1 cellular context compared by ENCODE assay signal in genomic region chr10:154348-154747, GRCh38.
TF ChIP-seq lines count a peak whose summit lies in the region.

No MANE protein-coding gene starts in this region.

TF ChIP-seq in HepG2, 621 proteins besides CTCF, POLR2A, EP300 and RAD21:
- no peak for TF ChIP-seq PAX8 (CRISPR knock-in tag; IDR thresholded peaks at IDR 0.05; ENCODE audit: borderline replicate concordance)
- TF ChIP-seq HNF4A (CRISPR knock-in tag; IDR thresholded peaks at IDR 0.05) = no peak
- TF ChIP-seq STAG1 (CRISPR knock-in tag; IDR thresholded peaks at IDR 0.05) = no peak
- no peak for TF ChIP-seq ETV5 (CRISPR knock-in tag; IDR thresholded peaks at IDR 0.05; ENCODE audit: borderline replicate concordance)
- TF ChIP-seq, protein P1, sequence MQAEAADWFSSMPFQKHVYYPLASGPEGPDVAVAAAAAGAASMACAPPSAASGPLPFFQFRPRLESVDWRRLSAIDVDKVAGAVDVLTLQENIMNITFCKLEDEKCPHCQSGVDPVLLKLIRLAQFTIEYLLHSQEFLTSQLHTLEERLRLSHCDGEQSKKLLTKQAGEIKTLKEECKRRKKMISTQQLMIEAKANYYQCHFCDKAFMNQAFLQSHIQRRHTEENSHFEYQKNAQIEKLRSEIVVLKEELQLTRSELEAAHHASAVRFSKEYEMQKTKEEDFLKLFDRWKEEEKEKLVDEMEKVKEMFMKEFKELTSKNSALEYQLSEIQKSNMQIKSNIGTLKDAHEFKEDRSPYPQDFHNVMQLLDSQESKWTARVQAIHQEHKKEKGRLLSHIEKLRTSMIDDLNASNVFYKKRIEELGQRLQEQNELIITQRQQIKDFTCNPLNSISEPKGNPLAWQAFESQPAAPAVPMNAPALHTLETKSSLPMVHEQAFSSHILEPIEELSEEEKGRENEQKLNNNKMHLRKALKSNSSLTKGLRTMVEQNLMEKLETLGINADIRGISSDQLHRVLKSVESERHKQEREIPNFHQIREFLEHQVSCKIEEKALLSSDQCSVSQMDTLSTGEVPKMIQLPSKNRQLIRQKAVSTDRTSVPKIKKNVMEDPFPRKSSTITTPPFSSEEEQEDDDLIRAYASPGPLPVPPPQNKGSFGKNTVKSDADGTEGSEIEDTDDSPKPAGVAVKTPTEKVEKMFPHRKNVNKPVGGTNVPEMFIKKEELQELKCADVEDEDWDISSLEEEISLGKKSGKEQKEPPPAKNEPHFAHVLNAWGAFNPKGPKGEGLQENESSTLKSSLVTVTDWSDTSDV (CRISPR knock-in tag; IDR thresholded peaks at IDR 0.05) = no peak
- TF ChIP-seq TCF7 (IDR thresholded peaks at IDR 0.05; ENCODE audit: low read depth) = no peak
- TF ChIP-seq MXD1 (CRISPR knock-in tag; IDR thresholded peaks at IDR 0.05) = no peak
- no peak for TF ChIP-seq BCL6 (CRISPR knock-in tag; IDR thresholded peaks at IDR 0.05)
- no peak for TF ChIP-seq ZBED4 (CRISPR knock-in tag; IDR thresholded peaks at IDR 0.05; ENCODE audit: borderline replicate concordance)
- TF ChIP-seq ELF3 (CRISPR knock-in tag; IDR thresholded peaks at IDR 0.05) = no peak
- no peak for TF ChIP-seq ZNF407 (CRISPR knock-in tag; IDR thresholded peaks at IDR 0.05; ENCODE audit: not compliant biosample characterization)
- TF ChIP-seq ZNF326 (CRISPR knock-in tag; IDR thresholded peaks at IDR 0.05; ENCODE audit: borderline replicate concordance) = no peak
